In the genomic region with DNA sequence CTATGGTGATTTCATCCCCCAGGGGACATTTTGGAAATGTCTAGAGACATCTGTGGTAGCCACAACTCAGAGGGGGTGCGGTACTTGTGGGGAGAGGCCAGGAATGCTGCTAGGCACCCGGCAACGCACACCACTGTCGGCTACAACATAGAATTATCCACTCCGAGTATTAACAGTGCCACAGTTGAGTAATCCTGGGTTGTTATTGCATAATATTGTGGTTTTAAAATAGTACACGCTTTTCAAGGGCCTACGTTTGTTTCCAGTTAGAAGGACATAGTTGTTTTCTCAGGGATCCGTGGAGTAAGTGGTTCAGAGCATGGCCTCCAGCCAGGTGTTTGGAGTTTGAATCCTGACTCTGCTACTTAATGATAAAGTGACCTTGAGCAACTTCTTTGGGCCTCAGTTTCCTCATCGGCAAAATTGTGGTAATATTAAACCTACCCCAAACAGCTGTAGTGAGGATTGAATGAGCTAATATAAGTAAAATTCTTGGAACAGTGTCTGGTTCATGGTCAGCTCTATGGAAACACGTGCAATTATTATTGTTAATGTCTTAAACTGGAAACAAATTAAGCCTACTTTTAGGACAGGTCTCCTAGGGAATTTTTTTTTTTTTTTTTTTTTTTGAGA, we compare ENCODE assay signal across 8 cellular contexts. TPM values are rescaled to one million over a fixed set of nuclear protein-coding genes. Genes with fewer than 3 reads are reported as not detected.
A peak's percentile ranks its signal among the peaks of the same experiment; 100 is the strongest.
DNase-seq lines count a peak whose midpoint lies in the region; ATAC-seq and TF ChIP-seq lines count a peak whose summit lies in the region.

No MANE protein-coding gene starts in this region.

- no peak for TF ChIP-seq CTCF in left ventricle myocardium inferior (IDR thresholded peaks at IDR 0.05; ENCODE audit: borderline replicate concordance)

- H3K27me3 ChIP-seq in BLaER1 (peaks cover 18% of the 10 kb centered on the region), left ventricle myocardium inferior (ENCODE audit: low read depth) (no peaks in the 10 kb centered on the region), stomach smooth muscle (ENCODE audit: control insufficient read depth in 1 of 2, insufficient read depth in 2 of 2, low read length in 2 of 2) (no peaks in the 10 kb centered on the region)

- H3K9ac ChIP-seq in BLaER1 (no peak overlapping the region), stomach smooth muscle (ENCODE audit: low read length in 2 of 2) (no peak overlapping the region)

- peaks cover 10% of the 10 kb centered on the region for H4K20me1 ChIP-seq in BLaER1

- H3K4me3 ChIP-seq in BLaER1 (no peak overlapping the region), left ventricle myocardium inferior (peak overlapping the region; percentile 6), stomach smooth muscle (ENCODE audit: low read length in 2 of 2) (peak overlapping the region in 1 of 2 donors; percentile 31)

- H3K9me3 ChIP-seq in BLaER1 (peaks cover 18% of the 10 kb centered on the region), left ventricle myocardium inferior (replicated peaks) (peaks cover 19% of the 10 kb centered on the region), stomach smooth muscle (ENCODE audit: control insufficient read depth in 2 of 2, low read length in 2 of 2) (peaks cover 0 to 3% of the 10 kb centered on the region in 2 donors)

- H3K4me2 ChIP-seq in BLaER1 = peak overlapping the region; percentile 63

- DNase-seq in HK-2 (ENCODE audit: unreplicated experiment) = peak; percentile 55
- peak; percentile 87 for DNase-seq in SKM-1 treated with dmso at 0.1 percent for 144 hours (lab: John Stamatoyannopoulos, UW; ENCODE audit: unreplicated experiment)
- DNase-seq in left ventricle myocardium inferior = peak; percentile 69
- no peak for DNase-seq in stimulated activated CD4-positive, alpha-beta T cell treated with anti-CD3 and anti-CD28 coated beads, Interleukin-2, amount 100 ng/mL, for 48 hours
- no peak for DNase-seq in nucleus accumbens (lab: John Stamatoyannopoulos, UW)

- ATAC-seq in GM21367 (IDR thresholded peaks at IDR 0.05; ENCODE audit: unreplicated experiment) = no peak

- no peak overlapping the region for H3K27ac ChIP-seq in BLaER1
- peak overlapping the region; percentile 82 for H3K27ac ChIP-seq in left ventricle myocardium inferior (replicated peaks)
- peak overlapping the region; percentile 7 for H3K27ac ChIP-seq in stomach smooth muscle (ENCODE audit: low read length)

- intact Hi-C loops in left ventricle myocardium inferior (cut with micrococcal nuclease) = no loop called here

- H3K4me1 ChIP-seq in BLaER1 (peaks cover 32% of the 10 kb centered on the region), left ventricle myocardium inferior (peaks cover 19% of the 10 kb centered on the region), stomach smooth muscle (ENCODE audit: control insufficient read depth, insufficient read depth, low read length) (peaks cover 4% of the 10 kb centered on the region)

- H3K36me3 ChIP-seq in BLaER1 (no peaks in the 10 kb centered on the region), left ventricle myocardium inferior (peaks cover 6% of the 10 kb centered on the region), stomach smooth muscle (ENCODE audit: control insufficient read depth in 2 of 2, insufficient read depth in 2 of 2, low read length in 2 of 2) (no peaks in the 10 kb centered on the region)

RNA-seq across cellular contexts. Expression of gene CYP27A1, which starts 24.5 kb away (rescaled TPM):
- total RNA-seq in left ventricle myocardium inferior = 6.7 TPM

RNA-seq across cellular contexts. Expression of gene PRKAG3, which starts 25.1 kb away (rescaled TPM):
- total RNA-seq in left ventricle myocardium inferior = 0.14 TPM

RNA-seq across cellular contexts. Expression of gene WNT6, which starts 53.1 kb away (rescaled TPM):
- 1.0 TPM for total RNA-seq in left ventricle myocardium inferior

Comparison
In these comparisons a context has a peak if more than half of its experiments do, and no peak if none do; other contexts are left out.
1. DNase-seq: peak in HK-2 (single experiment), SKM-1 treated with dmso at 0.1 percent for 144 hours (single experiment) and left ventricle myocardium inferior (single experiment); none in stimulated activated CD4-positive, alpha-beta T cell treated with anti-CD3 and anti-CD28 coated beads, Interleukin-2, amount 100 ng/mL, for 48 hours (0 of 2) and nucleus accumbens (0 of 56).